ENCODE assay signal across 26 cellular contexts in the genomic region with DNA sequence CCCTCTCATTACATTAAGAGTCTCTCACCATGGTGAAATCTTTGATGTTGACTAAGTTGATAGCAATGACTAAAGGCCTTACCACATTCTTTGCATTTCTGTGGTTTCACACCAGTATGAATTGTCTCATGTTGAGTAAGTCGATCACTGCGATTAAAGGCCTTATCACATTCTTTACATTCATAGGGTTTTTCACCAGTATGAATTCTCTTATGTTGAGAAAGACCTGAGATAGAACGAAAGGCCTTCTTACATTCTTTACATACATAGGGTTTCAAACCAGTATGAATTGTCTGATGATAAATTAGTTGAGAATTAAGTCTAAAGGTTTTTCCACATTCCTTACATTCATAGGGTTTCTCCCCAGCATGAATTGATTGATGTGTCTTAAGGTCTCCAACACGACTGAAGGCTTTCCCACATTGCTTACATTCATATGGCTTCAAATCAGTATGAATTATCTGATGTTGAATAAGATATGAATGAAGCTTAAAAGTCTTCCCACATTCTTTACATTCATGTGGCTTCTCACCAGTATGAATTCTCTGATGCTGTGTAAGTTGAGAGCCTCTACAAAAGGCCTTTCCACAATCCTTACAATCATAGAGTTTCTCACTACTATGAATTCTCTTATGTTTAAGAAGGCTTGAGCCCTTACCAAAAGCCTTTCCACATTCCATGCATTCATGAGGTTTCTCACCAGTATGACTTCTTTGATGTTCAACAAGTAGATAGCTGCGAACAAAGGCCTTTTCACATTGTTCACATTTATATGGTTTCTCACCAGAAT. TPM values are rescaled to one million over a fixed set of nuclear protein-coding genes. Genes with fewer than 3 reads are reported as not detected.
A peak's percentile ranks its signal among the peaks of the same experiment; 100 is the strongest.
DNase-seq lines count a peak whose midpoint lies in the region; ATAC-seq and TF ChIP-seq lines count a peak whose summit lies in the region.
"Had no signal": no experiment of that assay in that cellular context is flagged by ENCODE, and none has a peak within 500 bp of the region (broad histone marks: within the 10 kb centered on the region; RNA-seq: fewer than 3 reads in every experiment).

No MANE protein-coding gene starts in this region.

- CTCF ChIA-PET in mammary epithelial cell (lab: Charles Lee; ENCODE audit: low non-redundant PET), result interaction anchor here (0.6 kb wide), 1 partner anchor 48 kb away, joined by 4 read pairs; no protein-coding TSS in a partner anchor

- no peaks in the 10 kb centered on the region for H3K36me3 ChIP-seq in mammary epithelial cell (ENCODE audit: insufficient read depth, low read length)
- H3K36me3 ChIP-seq in breast epithelium, result peaks cover 5% of the 10 kb centered on the region
- H3K36me3 ChIP-seq in psoas muscle (ENCODE audit: insufficient read depth in 1 of 2, low read depth in 1 of 2), result peaks cover 0 to 6% of the 10 kb centered on the region in 2 donors
- H3K36me3 ChIP-seq: ovary had no signal

- TF ChIP-seq CTCF in mammary epithelial cell (conservative IDR thresholded peaks at IDR 0.05 in 1 of 2, IDR thresholded peaks at IDR 0.05 in 1 of 2; ENCODE audit: extremely low read depth in 1 of 2, insufficient read depth in 1 of 2, low read depth in 1 of 2, low read length in 2 of 2) (no peak), breast epithelium (IDR thresholded peaks at IDR 0.05) (no peak), fibroblast of mammary gland (conservative IDR thresholded peaks at IDR 0.05; ENCODE audit: control insufficient read depth, insufficient read depth, low read depth, low read length) (no peak), psoas muscle (IDR thresholded peaks at IDR 0.05) (no peak)

- H3K27ac ChIP-seq in mammary epithelial cell (ENCODE audit: insufficient read depth, low read depth, low read length), result no peak overlapping the region
- H3K27ac ChIP-seq in breast epithelium, result no peak overlapping the region
- no peak overlapping the region for H3K27ac ChIP-seq in psoas muscle
- H3K27ac ChIP-seq: ovary, sigmoid colon, tibial nerve had no signal

- in situ Hi-C loops in mammary epithelial cell (cut with MboI; ENCODE audit: low sequenced_read_pairs in 2 of 2), result no loop called here

- DNase-seq in mammary epithelial cell (peak; percentile 4), breast epithelium (ENCODE audit: low spot score in 2 of 2) (no peak), SW480 (ENCODE audit: low spot score) (peak; percentile 51), fibroblast of mammary gland (ENCODE audit: low read depth) (peak; percentile 10), AG20443 (ENCODE audit: low spot score) (no peak), DMS79 treated with DMSO at 0.1 percent for 48 hours (lab: John Stamatoyannopoulos, UW) (no peak), inferior parietal cortex (ENCODE audit: extremely low spot score) (no peak), psoas muscle (no peak)
- DNase-seq: activated CD4-positive, alpha-beta T cell treated with anti-CD3 and anti-CD28 coated beads, Interleukin-2, amount 10 ng/mL, durations not matched to agents 24 days and 14 days; activated CD8-positive, alpha-beta memory T cell treated with anti-CD3 and anti-CD28 coated beads, Interleukin-2, amount 50 U/mL, for 4 hours; activated gamma-delta T cell treated with Interleukin-2 at 50 U/mL for 16 hours; aorta; DMS 273 treated with DMSO at 0.1 percent for 48 hours; foreskin fibroblast; hypothalamus; kidney; naive thymus-derived CD8-positive, alpha-beta T cell; NCI-H2107; NCI-H524; ovary; SHP77; sigmoid colon; stimulated activated naive B cell treated with anti-CD40 and anti-IgM and Interleukin-4, amounts not matched to agents 10 μg/mL and 1 μg/mL and 100 μg/mL, for 72 hours; T-cell had no signal

- no TSS peak for BruUV-seq in mammary epithelial cell (replicated peaks; lab: Mats Ljungman, UMichigan)

- WGBS in mammary epithelial cell (ENCODE audit: low coverage, missing lambda C conversion rate), result 80% methylated on average over 5 of the region's 5 CpGs
- WGBS in psoas muscle, 3 donors, result 82 to 93% (median 91%) methylated on average over 5 of the region's 5 CpGs

- H3K4me3 ChIP-seq in mammary epithelial cell (replicated peaks in 1 of 3; ENCODE audit: insufficient read depth in 1 of 3, low read depth in 2 of 3, low read length in 3 of 3) (no peak overlapping the region), breast epithelium (no peak overlapping the region), fibroblast of mammary gland (ENCODE audit: control insufficient read depth, low read depth, low read length) (no peak overlapping the region), psoas muscle (no peak overlapping the region)
- H3K4me3 ChIP-seq: ovary, sigmoid colon, tibial nerve had no signal

- H3K4me1 ChIP-seq in mammary epithelial cell (ENCODE audit: insufficient read depth, low read length) (no peaks in the 10 kb centered on the region), breast epithelium (no peaks in the 10 kb centered on the region), psoas muscle (no peaks in the 10 kb centered on the region)
- H3K4me1 ChIP-seq: sigmoid colon, tibial nerve had no signal

- H4K20me1 ChIP-seq in mammary epithelial cell (ENCODE audit: insufficient read depth, low read length), result no peaks in the 10 kb centered on the region

- no peak overlapping the region for H3K9ac ChIP-seq in mammary epithelial cell (ENCODE audit: insufficient read depth, low read length)

- dilution Hi-C loops in mammary epithelial cell (cut with HindIII; ENCODE audit: low sequenced_read_pairs), result no loop called here

- H3K9me3 ChIP-seq in mammary epithelial cell (replicated peaks; ENCODE audit: insufficient read depth, low read length) (peaks cover 36% of the 10 kb centered on the region), breast epithelium (peaks cover 51 to 96% of the 10 kb centered on the region in 2 donors), psoas muscle (peaks cover 94% of the 10 kb centered on the region)

- no peak overlapping the region for H2AFZ ChIP-seq in mammary epithelial cell (ENCODE audit: low read depth, low read length)

- ATAC-seq in psoas muscle, result no peak
- ATAC-seq: naive thymus-derived CD8-positive, alpha-beta T cell; stimulated activated naive B cell treated with anti-CD40 and anti-IgM and Interleukin-4, amounts not matched to agents 10 μg/mL and 1 μg/mL and 100 μg/mL, for 72 hours; T-cell had no signal

- intact Hi-C loops in mammary epithelial cell (cut with micrococcal nuclease) (no loop called here), breast epithelium (cut with DNase I; ENCODE audit: low total_unique reads) (no loop called here), psoas muscle (cut with DNase I) (no loop called here)

- TF ChIP-seq POLR2A in breast epithelium (IDR thresholded peaks at IDR 0.05), result no peak

- H3K27me3 ChIP-seq in mammary epithelial cell (ENCODE audit: insufficient read depth, low read length), result no peaks in the 10 kb centered on the region
- no peaks in the 10 kb centered on the region for H3K27me3 ChIP-seq in breast epithelium
- no peaks in the 10 kb centered on the region for H3K27me3 ChIP-seq in psoas muscle (ENCODE audit: insufficient read depth in 3 of 3, low read length in 2 of 3)
- H3K27me3 ChIP-seq: ovary, sigmoid colon, tibial nerve had no signal

- no peak overlapping the region for H3K4me2 ChIP-seq in mammary epithelial cell (ENCODE audit: insufficient read depth, low read depth, low read length)

- H3K79me2 ChIP-seq in mammary epithelial cell (ENCODE audit: insufficient read depth, low read length), result no peaks in the 10 kb centered on the region

RNA-seq across cellular contexts. Expression of gene ZNF404, which starts 11.0 kb away (rescaled TPM):
- total RNA-seq in mammary epithelial cell, result 1 to 10 TPM; 1.6 to 3.2 TPM
- polyA plus RNA-seq in mammary epithelial cell, result 0.67 TPM
- not detected for polyA minus RNA-seq in mammary epithelial cell
- total RNA-seq in breast epithelium, result 1 to 10 TPM; 1.1 to 5.9 (median 3.6) TPM
- 1 to 10 TPM in 2 of 4 donors, under 1 TPM in 2; 0.67 to 2.2 (median 1.3) TPM for total RNA-seq in psoas muscle
- 1 to 10 TPM in 1 of 3 donors, under 1 TPM in 2; 0.27 to 3.8 (median 0.76) TPM for polyA plus RNA-seq in psoas muscle
- polyA plus RNA-seq: CD14-positive monocyte had no signal

RNA-seq across cellular contexts. Expression of gene ZNF283, which starts 45.6 kb away (rescaled TPM):
- 10 to 100 TPM; 10.8 to 13.2 TPM for total RNA-seq in mammary epithelial cell
- polyA plus RNA-seq in mammary epithelial cell, result 2.0 TPM
- 0.98 TPM for polyA minus RNA-seq in mammary epithelial cell
- total RNA-seq in breast epithelium, result 10 to 100 TPM in 2 of 3 donors, 1 to 10 TPM in 1; 6.9 to 19.6 (median 13.8) TPM
- total RNA-seq in psoas muscle, result 1 to 10 TPM; 3.1 to 8.7 (median 4.6) TPM
- polyA plus RNA-seq in psoas muscle, result 1 to 10 TPM in 2 of 3 donors, under 1 TPM in 1; 0.79 to 7.8 (median 1.0) TPM

Comparison
In these comparisons a context has a peak if more than half of its experiments do, and no peak if none do; other contexts are left out.
1. DNase-seq: peak in mammary epithelial cell (single experiment), SW480 (single experiment) and fibroblast of mammary gland (single experiment); none in breast epithelium (0 of 2), AG20443 (single experiment), DMS79 treated with DMSO at 0.1 percent for 48 hours (single experiment), inferior parietal cortex (single experiment) and psoas muscle (0 of 2).